In the genomic region with DNA sequence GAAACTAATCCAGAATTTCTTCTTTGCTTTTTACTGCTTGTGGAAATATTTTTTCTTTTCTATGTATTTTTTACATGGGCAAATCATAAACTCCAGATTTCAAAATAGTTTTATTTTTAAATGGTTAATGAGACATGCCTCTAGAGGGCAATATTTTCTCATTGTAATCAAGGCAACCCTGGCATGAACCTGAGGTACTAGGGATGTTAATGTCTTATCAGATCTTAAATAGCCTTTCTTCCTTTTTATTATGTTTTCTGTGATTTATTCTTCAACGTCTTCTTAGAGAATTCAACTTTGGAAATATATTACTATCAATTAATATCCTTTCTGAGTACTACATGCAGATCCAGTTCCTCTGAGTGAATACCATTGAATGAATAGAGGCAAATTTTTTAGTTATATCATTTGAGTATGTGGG, we compare ENCODE assay signal across 10 cellular contexts.
A peak's percentile ranks its signal among the peaks of the same experiment; 100 is the strongest.
DNase-seq lines count a peak whose midpoint lies in the region; ATAC-seq, FAIRE-seq and TF ChIP-seq lines count a peak whose summit lies in the region.
"Had no signal": no experiment of that assay in that cellular context is flagged by ENCODE, and none has a peak within 500 bp of the region (broad histone marks: within the 10 kb centered on the region; RNA-seq: fewer than 3 reads in every experiment).

No MANE protein-coding gene starts in this region.

- H3K4me2 ChIP-seq in HepG2 (ENCODE audit: low read depth, low read length), result no peak overlapping the region

- no peaks in the 10 kb centered on the region for H4K20me1 ChIP-seq in HepG2 (ENCODE audit: insufficient read depth, low read length)

- no peak for TF ChIP-seq POLR2A in HepG2 (IDR thresholded peaks at IDR 0.05; ENCODE audit: insufficient read depth in 1 of 2, low read depth in 2 of 2, low read length in 2 of 2)

- 3% methylated on average over 1 of the region's 1 CpG for WGBS in right cardiac atrium
- WGBS in HepG2 (ENCODE audit: low lambda C conversion rate), result 0% methylated on average over 1 of the region's 1 CpG

- no peaks in the 10 kb centered on the region for H3K27me3 Mint-ChIP-seq in activated naive CD4-positive, alpha-beta T cell treated with anti-CD3 and anti-CD28 coated beads, Interleukin-2, amount 10 ng/mL, durations not matched to agents 7 days and 5 days
- H3K27me3 Mint-ChIP-seq: dendritic cell treated with granulocyte-macrophage colony-stimulating factor and Interleukin-4, amounts not matched to agents 40 ng/mL and 50 ng/mL, for 4 days; stimulated activated naive CD8-positive, alpha-beta T cell treated with anti-CD3 and anti-CD28 coated beads, Interleukin-15, Interleukin-2, amounts not matched to agents 100 ng/mL and 50 ng/mL, for 24 hours had no signal

- no peak overlapping the region for H2AFZ ChIP-seq in HepG2 (ENCODE audit: low read length)

- no peak overlapping the region for H3K27ac ChIP-seq in cardiac muscle cell
- no peak overlapping the region for H3K27ac ChIP-seq in right cardiac atrium (ENCODE audit: low read length)
- no peak overlapping the region for H3K27ac ChIP-seq in HepG2 (ENCODE audit: extremely low read length, insufficient read depth, low read length)

- no peak overlapping the region for H3K4me3 Mint-ChIP-seq in activated naive CD4-positive, alpha-beta T cell treated with anti-CD3 and anti-CD28 coated beads, Interleukin-2, amount 10 ng/mL, durations not matched to agents 7 days and 5 days
- H3K4me3 Mint-ChIP-seq: dendritic cell treated with granulocyte-macrophage colony-stimulating factor and Interleukin-4, amounts not matched to agents 40 ng/mL and 50 ng/mL, for 4 days; stimulated activated naive CD8-positive, alpha-beta T cell treated with anti-CD3 and anti-CD28 coated beads, Interleukin-15, Interleukin-2, amounts not matched to agents 100 ng/mL and 50 ng/mL, for 24 hours had no signal

- H3K4me1 Mint-ChIP-seq in activated naive CD4-positive, alpha-beta T cell treated with anti-CD3 and anti-CD28 coated beads, Interleukin-2, amount 10 ng/mL, durations not matched to agents 7 days and 5 days, result peaks cover 6% of the 10 kb centered on the region

- TF ChIP-seq CTCF in cardiac muscle cell (IDR thresholded peaks at IDR 0.05; ENCODE audit: low read depth, low read length) (peak; percentile 52), HepG2 (CRISPR knock-in tag; IDR thresholded peaks at IDR 0.05) (peak; percentile 69)

- H3K79me2 ChIP-seq in HepG2 (ENCODE audit: insufficient read depth, low read length), result no peaks in the 10 kb centered on the region

- H3K9ac ChIP-seq in HepG2 (ENCODE audit: insufficient read depth, low read depth, low read length), result no peak overlapping the region

- ATAC-seq in right cardiac atrium (no peak), HepG2 (no peak), GM18520 (IDR thresholded peaks at IDR 0.05; ENCODE audit: unreplicated experiment) (no peak)

- DNase-seq in cardiac muscle cell (ENCODE audit: low read depth in 1 of 2, low spot score in 1 of 2) (peak; percentile 55 to 70), right cardiac atrium (no peak), NCI-H1694 (lab: John Stamatoyannopoulos, UW) (peak; percentile 33), astrocyte of the hippocampus (ENCODE audit: low read depth, low spot score) (peak; percentile 57), HepG2 (ENCODE audit: low spot score) (peak; percentile 41)
- no peak for DNase-seq in activated naive CD4-positive, alpha-beta T cell treated with anti-CD3 and anti-CD28 coated beads, Interleukin-2, amount 10 ng/mL, durations not matched to agents 7 days and 5 days
- no peak for DNase-seq in stimulated activated CD4-positive, alpha-beta T cell treated with anti-CD3 and anti-CD28 coated beads, Interleukin-4, amount 100 ng/mL, for 1 hour

- no peak for FAIRE-seq in HepG2 (lab: Jason Lieb, UNC)

- H3K9me3 ChIP-seq in cardiac muscle cell (ENCODE audit: low read depth) (no peaks in the 10 kb centered on the region), right cardiac atrium (ENCODE audit: control insufficient read depth, low read length) (no peaks in the 10 kb centered on the region), HepG2 (ENCODE audit: low read length) (no peaks in the 10 kb centered on the region)

- in situ Hi-C loops in HepG2 (cut with HindIII; ENCODE audit: extremely low pct_ligation_motif_present, low pct_unique_long_range_greater_than_20kb), result loop anchor here (5.0 to 25.0 kb wide), 2 partner anchors 390 to 835 kb away; no protein-coding TSS in a partner anchor

- POLR2A ChIA-PET in HepG2 (lab: Yijun Ruan, JAX), result no interaction called here

- no peaks in the 10 kb centered on the region for H3K36me3 Mint-ChIP-seq in activated naive CD4-positive, alpha-beta T cell treated with anti-CD3 and anti-CD28 coated beads, Interleukin-2, amount 10 ng/mL, durations not matched to agents 7 days and 5 days

- no TSS peak for BruUV-seq in HepG2 (replicated peaks; lab: Mats Ljungman, UMichigan)

- TF ChIP-seq EP300 in HepG2 (IDR thresholded peaks at IDR 0.05; ENCODE audit: low read depth in 2 of 2, low read length in 2 of 2) (no peak), HepG2 (CRISPR knock-in tag; IDR thresholded peaks at IDR 0.05; ENCODE audit: borderline replicate concordance) (no peak)

- no peak overlapping the region for H3K4me3 ChIP-seq in cardiac muscle cell
- H3K4me3 ChIP-seq in right cardiac atrium (ENCODE audit: low read length), result no peak overlapping the region
- H3K4me3 ChIP-seq in HepG2 (replicated peaks in 1 of 3; ENCODE audit: insufficient read depth in 1 of 3, low read depth in 2 of 3, low read length in 3 of 3), result no peak overlapping the region

- no peak overlapping the region for H3K27ac Mint-ChIP-seq in activated naive CD4-positive, alpha-beta T cell treated with anti-CD3 and anti-CD28 coated beads, Interleukin-2, amount 10 ng/mL, durations not matched to agents 7 days and 5 days
- H3K27ac Mint-ChIP-seq: dendritic cell treated with granulocyte-macrophage colony-stimulating factor and Interleukin-4, amounts not matched to agents 40 ng/mL and 50 ng/mL, for 4 days; stimulated activated naive CD8-positive, alpha-beta T cell treated with anti-CD3 and anti-CD28 coated beads, Interleukin-15, Interleukin-2, amounts not matched to agents 100 ng/mL and 50 ng/mL, for 24 hours had no signal

- no peaks in the 10 kb centered on the region for H3K36me3 ChIP-seq in cardiac muscle cell
- no peaks in the 10 kb centered on the region for H3K36me3 ChIP-seq in HepG2 (replicated peaks in 1 of 2; ENCODE audit: control insufficient read depth in 1 of 2, insufficient read depth in 2 of 2, low read length in 2 of 2)

- H3K27me3 ChIP-seq in cardiac muscle cell (no peaks in the 10 kb centered on the region), right cardiac atrium (ENCODE audit: control insufficient read depth, insufficient read depth) (no peaks in the 10 kb centered on the region), HepG2 (ENCODE audit: control insufficient read depth in 1 of 2, insufficient read depth in 2 of 2, low read length in 2 of 2) (no peaks in the 10 kb centered on the region)

- intact Hi-C loops in right cardiac atrium (cut with DNase I) (loop anchor here in 3 of 4 donors (5.0 to 10.0 kb wide), 2 partner anchors 385 to 392 kb away; partner anchors contain the start of gene TBX2 (in 1 of the 3)), HepG2 (cut with micrococcal nuclease; ENCODE audit: unreplicated experiment) (loop anchor here (1.0 to 5.0 kb wide), 3 partner anchors 347 to 405 kb away; no protein-coding TSS in a partner anchor)

- TF ChIP-seq RAD21 in HepG2 (CRISPR knock-in tag; IDR thresholded peaks at IDR 0.05), result peak; percentile 48; the same call in 1 of the 2 replicates

- CTCF ChIA-PET in HepG2 (lab: Yijun Ruan, JAX; ENCODE audit: low intra/inter-chr PET ratio, low total read pairs), result interaction anchor here (0.7 to 1.6 kb wide), 4 partner anchors 282 to 407 kb away, joined by 3 to 13 read pairs (median 6); no protein-coding TSS in a partner anchor
- CTCF ChIA-PET in activated naive CD4-positive, alpha-beta T cell treated with anti-CD3 and anti-CD28 coated beads, Interleukin-2, amount 10 ng/mL, durations not matched to agents 7 days and 5 days (lab: Charles Lee), result interaction anchor here (1.2 kb wide), 2 partner anchors 22 to 388 kb away, joined by 3 to 4 read pairs; no protein-coding TSS in a partner anchor

- H3K4me1 ChIP-seq in cardiac muscle cell (ENCODE audit: low read depth), result peaks cover 15% of the 10 kb centered on the region
- no peaks in the 10 kb centered on the region for H3K4me1 ChIP-seq in right cardiac atrium (ENCODE audit: control insufficient read depth, insufficient read depth, low read length)
- no peaks in the 10 kb centered on the region for H3K4me1 ChIP-seq in HepG2 (ENCODE audit: insufficient read depth, low read length)

- H3K9me3 Mint-ChIP-seq in activated naive CD4-positive, alpha-beta T cell treated with anti-CD3 and anti-CD28 coated beads, Interleukin-2, amount 10 ng/mL, durations not matched to agents 7 days and 5 days, result no peaks in the 10 kb centered on the region
- H3K9me3 Mint-ChIP-seq: dendritic cell treated with granulocyte-macrophage colony-stimulating factor and Interleukin-4, amounts not matched to agents 40 ng/mL and 50 ng/mL, for 4 days had no signal

TF ChIP-seq in HepG2, 621 proteins besides CTCF, POLR2A, EP300 and RAD21 (continues in another document):
- TF ChIP-seq AHR (CRISPR knock-in tag; IDR thresholded peaks at IDR 0.05), result no peak
- TF ChIP-seq ELF1 (CRISPR knock-in tag; IDR thresholded peaks at IDR 0.05), result no peak
- no peak for TF ChIP-seq ZNF790 (CRISPR knock-in tag; IDR thresholded peaks at IDR 0.05; ENCODE audit: borderline replicate concordance)
- no peak for TF ChIP-seq ZNF10 (CRISPR knock-in tag; IDR thresholded peaks at IDR 0.05; ENCODE audit: borderline replicate concordance, low read depth)
- peak; percentile 85 for TF ChIP-seq STAG1 (CRISPR knock-in tag; IDR thresholded peaks at IDR 0.05)
- TF ChIP-seq, protein P1, sequence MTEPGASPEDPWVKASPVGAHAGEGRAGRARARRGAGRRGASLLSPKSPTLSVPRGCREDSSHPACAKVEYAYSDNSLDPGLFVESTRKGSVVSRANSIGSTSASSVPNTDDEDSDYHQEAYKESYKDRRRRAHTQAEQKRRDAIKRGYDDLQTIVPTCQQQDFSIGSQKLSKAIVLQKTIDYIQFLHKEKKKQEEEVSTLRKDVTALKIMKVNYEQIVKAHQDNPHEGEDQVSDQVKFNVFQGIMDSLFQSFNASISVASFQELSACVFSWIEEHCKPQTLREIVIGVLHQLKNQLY (CRISPR knock-in tag; IDR thresholded peaks at IDR 0.05), result no peak
- no peak for TF ChIP-seq ZNF572 (CRISPR knock-in tag; IDR thresholded peaks at IDR 0.05)
- TF ChIP-seq SMYD3 (CRISPR knock-in tag; IDR thresholded peaks at IDR 0.05), result no peak
- no peak for TF ChIP-seq MATR3 (CRISPR knock-in tag; IDR thresholded peaks at IDR 0.05)
- no peak for TF ChIP-seq ZNF296 (CRISPR knock-in tag; conservative IDR thresholded peaks at IDR 0.05)
- no peak for TF ChIP-seq KDM5A (IDR thresholded peaks at IDR 0.05; ENCODE audit: borderline replicate concordance, low read length)
- TF ChIP-seq ZNF746 (CRISPR knock-in tag; IDR thresholded peaks at IDR 0.05), result no peak
- no peak for TF ChIP-seq POGZ (CRISPR knock-in tag; IDR thresholded peaks at IDR 0.05)
- no peak for TF ChIP-seq RARG (CRISPR knock-in tag; IDR thresholded peaks at IDR 0.05; ENCODE audit: low read depth)
- TF ChIP-seq ZNF556 (CRISPR knock-in tag; IDR thresholded peaks at IDR 0.05; ENCODE audit: borderline replicate concordance), result no peak

Comparison
In these comparisons a context has a peak if more than half of its experiments do, and no peak if none do; other contexts are left out.
1. DNase-seq: peak in cardiac muscle cell (2 of 2), NCI-H1694 (single experiment), astrocyte of the hippocampus (single experiment) and HepG2 (single experiment); none in right cardiac atrium (0 of 3), activated naive CD4-positive, alpha-beta T cell treated with anti-CD3 and anti-CD28 coated beads, Interleukin-2, amount 10 ng/mL, durations not matched to agents 7 days and 5 days (single experiment) and stimulated activated CD4-positive, alpha-beta T cell treated with anti-CD3 and anti-CD28 coated beads, Interleukin-4, amount 100 ng/mL, for 1 hour (single experiment).